In genomic region chr2:118584877-118585276, GRCh38 we compare ENCODE assay signal across 27 cellular contexts.
"Had no signal": no experiment of that assay in that cellular context is flagged by ENCODE, and none has a peak within 500 bp of the region (broad histone marks: within the 10 kb centered on the region; RNA-seq: fewer than 3 reads in every experiment).

No MANE protein-coding gene starts in this region.

- H3K27me3 ChIP-seq: pancreas, right atrium auricular region, testis, thyroid gland, transverse colon, upper lobe of left lung, vagina had no signal

- H3K9me3 ChIP-seq: left ventricle myocardium inferior, pancreas, psoas muscle, right atrium auricular region, stomach, testis, thyroid gland, transverse colon, upper lobe of left lung, vagina had no signal

- H3K4me3 ChIP-seq: left ventricle myocardium inferior, lung, pancreas, psoas muscle, right atrium auricular region, stomach, testis, thyroid gland, transverse colon, upper lobe of left lung, vagina had no signal

- H3K27me3 Mint-ChIP-seq: stimulated activated memory B cell treated with anti-CD40 and anti-IgM and Interleukin-4, amounts not matched to agents 10 μg/mL and 1 μg/mL and 100 μg/mL, for 72 hours had no signal

- H3K36me3 ChIP-seq: left ventricle myocardium inferior, pancreas, right atrium auricular region, stomach, thyroid gland, transverse colon, upper lobe of left lung, vagina had no signal

- H3K36me3 Mint-ChIP-seq: immature natural killer cell; memory B cell; naive thymus-derived CD8-positive, alpha-beta T cell; stimulated activated memory B cell treated with anti-CD40 and anti-IgM and Interleukin-4, amounts not matched to agents 10 μg/mL and 1 μg/mL and 100 μg/mL, for 72 hours had no signal

- DNase-seq: head of caudate nucleus; hippocampal formation; immature natural killer cell; left ventricle myocardium inferior; naive thymus-derived CD8-positive, alpha-beta T cell; nucleus accumbens; pancreas; psoas muscle; small intestine; stimulated activated CD4-positive, alpha-beta T cell treated with anti-CD3 and anti-CD28 coated beads, Interleukin-1b, Interleukin-23, amount 100 ng/mL, for 48 hours; stimulated activated CD4-positive, alpha-beta T cell treated with anti-CD3 and anti-CD28 coated beads, Interleukin-2, amount 100 ng/mL, for 48 hours; stimulated activated CD4-positive, alpha-beta T cell treated with anti-CD3 and anti-CD28 coated beads, Interleukin-4, amount 100 ng/mL, for 4 hours; stimulated activated CD8-positive, alpha-beta memory T cell treated with anti-CD3 and anti-CD28 coated beads, Interleukin-4, amount 100 ng/mL, for 48 hours; stimulated activated naive CD8-positive, alpha-beta T cell treated with anti-CD3 and anti-CD28 coated beads, Interleukin-15, Interleukin-2, amounts not matched to agents 100 U/mL and 50 U/mL, for 24 hours; stomach; testis; thyroid gland; transverse colon had no signal

- H3K27ac ChIP-seq: left ventricle myocardium inferior, pancreas, psoas muscle, right atrium auricular region, stomach, testis, thyroid gland, transverse colon, upper lobe of left lung, vagina had no signal

- H3K27ac Mint-ChIP-seq: immature natural killer cell; memory B cell; naive thymus-derived CD8-positive, alpha-beta T cell; nephron; stimulated activated memory B cell treated with anti-CD40 and anti-IgM and Interleukin-4, amounts not matched to agents 10 μg/mL and 1 μg/mL and 100 μg/mL, for 72 hours had no signal

- H3K4me1 Mint-ChIP-seq: immature natural killer cell; memory B cell; neural crest cell; stimulated activated memory B cell treated with anti-CD40 and anti-IgM and Interleukin-4, amounts not matched to agents 10 μg/mL and 1 μg/mL and 100 μg/mL, for 72 hours had no signal

- H3K4me3 Mint-ChIP-seq: immature natural killer cell; memory B cell; naive thymus-derived CD8-positive, alpha-beta T cell; nephron; neural crest cell; stimulated activated memory B cell treated with anti-CD40 and anti-IgM and Interleukin-4, amounts not matched to agents 10 μg/mL and 1 μg/mL and 100 μg/mL, for 72 hours had no signal

- H3K4me1 ChIP-seq: left ventricle myocardium inferior, pancreas, psoas muscle, right atrium auricular region, stomach, testis, thyroid gland, transverse colon, upper lobe of left lung, vagina had no signal

- H3K9me3 Mint-ChIP-seq: nephron, neural crest cell had no signal

- ATAC-seq: naive thymus-derived CD8-positive, alpha-beta T cell; pancreas; psoas muscle; sciatic nerve; stimulated activated memory B cell treated with anti-CD40 and anti-IgM and Interleukin-4, amounts not matched to agents 10 μg/mL and 1 μg/mL and 100 μg/mL, for 72 hours; stimulated activated naive CD8-positive, alpha-beta T cell treated with anti-CD3 and anti-CD28 coated beads, Interleukin-15, Interleukin-2, amounts not matched to agents 100 U/mL and 50 U/mL, for 24 hours had no signal
